8 cellular contexts compared by ENCODE assay signal in genomic region chr17:62869885-62870580, GRCh38.
A peak's percentile ranks its signal among the peaks of the same experiment; 100 is the strongest.
DNase-seq lines count a peak whose midpoint lies in the region; ATAC-seq and TF ChIP-seq lines count a peak whose summit lies in the region.

No MANE protein-coding gene starts in this region.

- H3K27me3 ChIP-seq in CD4-positive, alpha-beta T cell (ENCODE audit: control insufficient read depth, insufficient read depth, low read length) = peaks cover 10% of the 10 kb centered on the region
- H3K27me3 ChIP-seq in effector memory CD4-positive, alpha-beta T cell (replicated peaks; ENCODE audit: control insufficient read depth, insufficient read depth, low read length, poor library complexity, severe bottlenecking) = no peaks in the 10 kb centered on the region

- peaks cover 51% of the 10 kb centered on the region for H3K4me1 Mint-ChIP-seq in neural crest cell
- H3K4me1 Mint-ChIP-seq in CD4-positive, alpha-beta T cell (ENCODE audit: low read depth) = no peaks in the 10 kb centered on the region

- H3K27ac ChIP-seq in CD4-positive, alpha-beta T cell (ENCODE audit: low read depth, low read length) = no peak overlapping the region
- no peak overlapping the region for H3K27ac ChIP-seq in effector memory CD4-positive, alpha-beta T cell (ENCODE audit: insufficient read depth, low read length, poor library complexity, severe bottlenecking)

- peak overlapping the region; percentile 46 for H3K4me3 Mint-ChIP-seq in neural crest cell
- H3K4me3 Mint-ChIP-seq in CD4-positive, alpha-beta T cell = no peak overlapping the region

- CTCF ChIA-PET in CD4-positive, alpha-beta T cell (lab: Charles Lee) = no interaction called here

- H3K27me3 Mint-ChIP-seq in neural crest cell (ENCODE audit: low read depth) = no peaks in the 10 kb centered on the region
- peaks cover 35% of the 10 kb centered on the region for H3K27me3 Mint-ChIP-seq in CD4-positive, alpha-beta T cell

- intact Hi-C loops in CD4-positive, alpha-beta T cell (cut with DNase I, micrococcal nuclease) = no loop called here

- no peak overlapping the region for H3K4me3 ChIP-seq in effector memory CD4-positive, alpha-beta T cell (ENCODE audit: insufficient read depth, low read depth, low read length, poor library complexity, severe bottlenecking)

- peak overlapping the region; percentile 83 for H3K27ac Mint-ChIP-seq in neural crest cell (ENCODE audit: unreplicated experiment)
- no peak overlapping the region for H3K27ac Mint-ChIP-seq in CD4-positive, alpha-beta T cell

- H3K36me3 Mint-ChIP-seq in neural crest cell (ENCODE audit: low read depth) = no peaks in the 10 kb centered on the region
- no peaks in the 10 kb centered on the region for H3K36me3 Mint-ChIP-seq in CD4-positive, alpha-beta T cell (ENCODE audit: low read depth)

- no peak for ATAC-seq in CD4-positive, alpha-beta T cell (ENCODE audit: poor library complexity)
- ATAC-seq in GM18868 (IDR thresholded peaks at IDR 0.05; ENCODE audit: unreplicated experiment) (no peak), HG03457 (IDR thresholded peaks at IDR 0.05; ENCODE audit: unreplicated experiment) (no peak)

- H3K9me3 Mint-ChIP-seq in neural crest cell = peaks cover 4% of the 10 kb centered on the region
- no peaks in the 10 kb centered on the region for H3K9me3 Mint-ChIP-seq in CD4-positive, alpha-beta T cell

- POLR2A ChIA-PET in CD4-positive, alpha-beta T cell (lab: Charles Lee) = no interaction called here

- no peaks in the 10 kb centered on the region for H3K9me3 ChIP-seq in CD4-positive, alpha-beta T cell (ENCODE audit: control insufficient read depth, low read length)
- no peaks in the 10 kb centered on the region for H3K9me3 ChIP-seq in effector memory CD4-positive, alpha-beta T cell (ENCODE audit: control insufficient read depth, low read length)

- no peaks in the 10 kb centered on the region for H3K4me1 ChIP-seq in effector memory CD4-positive, alpha-beta T cell (ENCODE audit: control insufficient read depth, insufficient read depth, low read length, poor library complexity, severe bottlenecking)

- no peak for TF ChIP-seq CTCF in neural crest cell (conservative IDR thresholded peaks at IDR 0.05)
- no peak for TF ChIP-seq CTCF in CD4-positive, alpha-beta T cell (IDR thresholded peaks at IDR 0.05)

- H3K36me3 ChIP-seq in effector memory CD4-positive, alpha-beta T cell (ENCODE audit: control insufficient read depth, insufficient read depth, low read length) = no peaks in the 10 kb centered on the region

- DNase-seq in ELR (ENCODE audit: low read depth) = peak; percentile 91
- DNase-seq in NCI-H345 treated with DMSO at 0.1 percent for 48 hours (lab: John Stamatoyannopoulos, UW; ENCODE audit: unreplicated experiment) = peak; percentile 44
- DNase-seq in dedifferentiated amniotic fluid mesenchymal stem cell (ENCODE audit: extremely low spot score) = peak; percentile 25
- peak; percentile 32 for DNase-seq in neural crest cell (ENCODE audit: low read depth, low spot score)
- no peak for DNase-seq in CD4-positive, alpha-beta T cell
- DNase-seq in effector memory CD4-positive, alpha-beta T cell = no peak

Comparison
In these comparisons a context has a peak if more than half of its experiments do, and no peak if none do; other contexts are left out.
1. DNase-seq: peak in ELR (single experiment), NCI-H345 treated with DMSO at 0.1 percent for 48 hours (single experiment), dedifferentiated amniotic fluid mesenchymal stem cell (single experiment) and neural crest cell (single experiment); none in CD4-positive, alpha-beta T cell (0 of 10) and effector memory CD4-positive, alpha-beta T cell (0 of 3).